In genomic region chr7:152328234-152328633, GRCh38 we compare ENCODE assay signal across 18 cellular contexts.
DNase-seq lines count a peak whose midpoint lies in the region; ATAC-seq and TF ChIP-seq lines count a peak whose summit lies in the region.
"Had no signal": no experiment of that assay in that cellular context is flagged by ENCODE, and none has a peak within 500 bp of the region (broad histone marks: within the 10 kb centered on the region; RNA-seq: fewer than 3 reads in every experiment).

No MANE protein-coding gene starts in this region.

- no peak for DNase-seq in activated naive CD4-positive, alpha-beta T cell treated with anti-CD3 and anti-CD28 coated beads, Interleukin-2, amount 10 ng/mL, durations not matched to agents 7 days and 5 days
- DNase-seq in Panc1 (ENCODE audit: low read depth, low spot score) (no peak), memory B cell (ENCODE audit: low spot score in 2 of 2) (no peak), GM13977 (ENCODE audit: low spot score) (no peak), omental fat pad (ENCODE audit: low spot score) (no peak), suprapubic skin (ENCODE audit: low spot score in 2 of 2) (no peak)
- no peak for DNase-seq in central memory CD8-positive, alpha-beta T cell (ENCODE audit: low spot score in 2 of 2)
- DNase-seq: 8988T; CD4-positive, alpha-beta memory T cell; DMS153; DMS79; GDM1; HCEC 1CT had no signal

- H3K4me1 Mint-ChIP-seq in activated naive CD4-positive, alpha-beta T cell treated with anti-CD3 and anti-CD28 coated beads, Interleukin-2, amount 50 U/mL, for 24 hours: peaks cover 40% of the 10 kb centered on the region
- no peaks in the 10 kb centered on the region for H3K4me1 Mint-ChIP-seq in activated naive CD4-positive, alpha-beta T cell treated with anti-CD3 and anti-CD28 coated beads, Interleukin-2, amount 10 ng/mL, durations not matched to agents 7 days and 5 days
- H3K4me1 Mint-ChIP-seq in central memory CD8-positive, alpha-beta T cell: peaks cover 36% of the 10 kb centered on the region
- peaks cover 18% of the 10 kb centered on the region for H3K4me1 Mint-ChIP-seq in memory B cell
- H3K4me1 Mint-ChIP-seq: GM23338 had no signal

- peak overlapping the region; percentile 27 for H3K27ac Mint-ChIP-seq in activated naive CD4-positive, alpha-beta T cell treated with anti-CD3 and anti-CD28 coated beads, Interleukin-2, amount 50 U/mL, for 24 hours
- H3K27ac Mint-ChIP-seq in activated naive CD4-positive, alpha-beta T cell treated with anti-CD3 and anti-CD28 coated beads, Interleukin-2, amount 10 ng/mL, durations not matched to agents 7 days and 5 days: no peak overlapping the region
- H3K27ac Mint-ChIP-seq in central memory CD8-positive, alpha-beta T cell (ENCODE audit: low read depth): peak overlapping the region; percentile 4
- peak overlapping the region; percentile 72 for H3K27ac Mint-ChIP-seq in memory B cell
- H3K27ac Mint-ChIP-seq: GM23338 had no signal

- TF ChIP-seq CTCF in Panc1 (IDR thresholded peaks at IDR 0.05): no peak
- TF ChIP-seq CTCF in GM13977 (IDR thresholded peaks at IDR 0.05; ENCODE audit: extremely low read depth, insufficient read depth, missing control alignments): no peak
- TF ChIP-seq CTCF in omental fat pad (IDR thresholded peaks at IDR 0.05): no peak
- no peak for TF ChIP-seq CTCF in suprapubic skin (IDR thresholded peaks at IDR 0.05)

- intact Hi-C loops in Panc1 (cut with micrococcal nuclease; ENCODE audit: unreplicated experiment): no loop called here

- CTCF ChIA-PET in activated naive CD4-positive, alpha-beta T cell treated with anti-CD3 and anti-CD28 coated beads, Interleukin-2, amount 10 ng/mL, durations not matched to agents 7 days and 5 days (lab: Charles Lee): interaction anchor here (0.6 to 1.6 kb wide), 2 partner anchors 9 to 135 kb away, joined by 3 to 6 read pairs; no protein-coding TSS in a partner anchor
- CTCF ChIA-PET in Panc1 (lab: Charles Lee): no interaction called here

- no peaks in the 10 kb centered on the region for H3K9me3 Mint-ChIP-seq in activated naive CD4-positive, alpha-beta T cell treated with anti-CD3 and anti-CD28 coated beads, Interleukin-2, amount 50 U/mL, for 24 hours
- H3K9me3 Mint-ChIP-seq in activated naive CD4-positive, alpha-beta T cell treated with anti-CD3 and anti-CD28 coated beads, Interleukin-2, amount 10 ng/mL, durations not matched to agents 7 days and 5 days: no peaks in the 10 kb centered on the region
- H3K9me3 Mint-ChIP-seq in central memory CD8-positive, alpha-beta T cell: no peaks in the 10 kb centered on the region
- H3K9me3 Mint-ChIP-seq in memory B cell: no peaks in the 10 kb centered on the region
- H3K9me3 Mint-ChIP-seq: GM23338 had no signal

- in situ Hi-C loops in Panc1 (cut with HindIII; ENCODE audit: low pct_unique_long_range_greater_than_20kb, low sequenced_read_pairs) (no loop called here), GM13977 (cut with MboI; ENCODE audit: low pct_unique_long_range_greater_than_20kb, low sequenced_read_pairs, unreplicated experiment) (loop anchor here (25.0 kb wide), 1 partner anchor 384 kb away; no protein-coding TSS in a partner anchor)

- whole genome bisulfite sequencing in suprapubic skin: 92% methylated on average over 1 of the region's 1 CpG

- H3K36me3 Mint-ChIP-seq in activated naive CD4-positive, alpha-beta T cell treated with anti-CD3 and anti-CD28 coated beads, Interleukin-2, amount 50 U/mL, for 24 hours: peaks cover 22% of the 10 kb centered on the region
- peaks cover 21% of the 10 kb centered on the region for H3K36me3 Mint-ChIP-seq in activated naive CD4-positive, alpha-beta T cell treated with anti-CD3 and anti-CD28 coated beads, Interleukin-2, amount 10 ng/mL, durations not matched to agents 7 days and 5 days
- peaks cover 18% of the 10 kb centered on the region for H3K36me3 Mint-ChIP-seq in central memory CD8-positive, alpha-beta T cell (ENCODE audit: insufficient read depth)
- peaks cover 26% of the 10 kb centered on the region for H3K36me3 Mint-ChIP-seq in memory B cell

- H3K9me3 ChIP-seq in Panc1 (ENCODE audit: control insufficient read depth, insufficient read depth, low read depth, low read length) (no peaks in the 10 kb centered on the region), suprapubic skin (no peaks in the 10 kb centered on the region)

- no peak overlapping the region for H3K4me3 Mint-ChIP-seq in activated naive CD4-positive, alpha-beta T cell treated with anti-CD3 and anti-CD28 coated beads, Interleukin-2, amount 50 U/mL, for 24 hours
- no peak overlapping the region for H3K4me3 Mint-ChIP-seq in activated naive CD4-positive, alpha-beta T cell treated with anti-CD3 and anti-CD28 coated beads, Interleukin-2, amount 10 ng/mL, durations not matched to agents 7 days and 5 days
- no peak overlapping the region for H3K4me3 Mint-ChIP-seq in central memory CD8-positive, alpha-beta T cell
- no peak overlapping the region for H3K4me3 Mint-ChIP-seq in memory B cell
- H3K4me3 Mint-ChIP-seq: CD14-positive monocyte; CD4-positive, alpha-beta memory T cell; GM23338 had no signal

- no peak for TF ChIP-seq POLR2A in suprapubic skin (IDR thresholded peaks at IDR 0.05)

- no peak overlapping the region for H3K4me3 ChIP-seq in Panc1 (ENCODE audit: low read depth in 2 of 2, low read length in 2 of 2)
- H3K4me3 ChIP-seq in suprapubic skin: no peak overlapping the region
- H3K4me3 ChIP-seq: BLaER1, GM23338 had no signal

- H3K4me1 ChIP-seq in Panc1 (ENCODE audit: control insufficient read depth, insufficient read depth, low read length) (no peaks in the 10 kb centered on the region), suprapubic skin (no peaks in the 10 kb centered on the region)

- no peak for TF ChIP-seq EP300 in suprapubic skin (IDR thresholded peaks at IDR 0.05)

- H3K27me3 ChIP-seq in Panc1 (ENCODE audit: control insufficient read depth, insufficient read depth, low read length) (no peaks in the 10 kb centered on the region), suprapubic skin (no peaks in the 10 kb centered on the region)
- H3K27me3 ChIP-seq: BLaER1 had no signal

- POLR2A ChIA-PET in Panc1 (lab: Charles Lee): no interaction called here

- ATAC-seq in Panc1: no peak
- no peak for ATAC-seq in central memory CD8-positive, alpha-beta T cell (replicated peaks; ENCODE audit: extremely low read depth, poor library complexity, severe bottlenecking)
- no peak for ATAC-seq in memory B cell (ENCODE audit: low read depth)
- no peak for ATAC-seq in omental fat pad (ENCODE audit: low FRiP score)
- ATAC-seq: GM23338, HepG2 had no signal

- H3K27ac ChIP-seq in Panc1 (ENCODE audit: low read length) (no peak overlapping the region), suprapubic skin (no peak overlapping the region)
- H3K27ac ChIP-seq: BLaER1 had no signal

- H3K36me3 ChIP-seq in Panc1 (ENCODE audit: control insufficient read depth, insufficient read depth, low read length): peaks cover 2% of the 10 kb centered on the region; the same call in 1 of the 2 replicates
- H3K36me3 ChIP-seq in suprapubic skin: peaks cover 39% of the 10 kb centered on the region

- H3K27me3 Mint-ChIP-seq in activated naive CD4-positive, alpha-beta T cell treated with anti-CD3 and anti-CD28 coated beads, Interleukin-2, amount 50 U/mL, for 24 hours: no peaks in the 10 kb centered on the region
- H3K27me3 Mint-ChIP-seq in activated naive CD4-positive, alpha-beta T cell treated with anti-CD3 and anti-CD28 coated beads, Interleukin-2, amount 10 ng/mL, durations not matched to agents 7 days and 5 days: no peaks in the 10 kb centered on the region
- H3K27me3 Mint-ChIP-seq in central memory CD8-positive, alpha-beta T cell: no peaks in the 10 kb centered on the region
- no peaks in the 10 kb centered on the region for H3K27me3 Mint-ChIP-seq in memory B cell
- H3K27me3 Mint-ChIP-seq: CD4-positive, alpha-beta memory T cell had no signal

- BruUV-seq in Panc1 (replicated peaks; lab: Mats Ljungman, UMichigan): TSS peak; percentile 11
